Comparison of ENCODE assay signal across 8 cellular contexts in genomic region chr3:190862209-190863118, GRCh38. TPM values are rescaled to one million over a fixed set of nuclear protein-coding genes. Genes with fewer than 3 reads are reported as not detected.
DNase-seq lines count a peak whose midpoint lies in the region; ATAC-seq and TF ChIP-seq lines count a peak whose summit lies in the region.

A gene with protein sequence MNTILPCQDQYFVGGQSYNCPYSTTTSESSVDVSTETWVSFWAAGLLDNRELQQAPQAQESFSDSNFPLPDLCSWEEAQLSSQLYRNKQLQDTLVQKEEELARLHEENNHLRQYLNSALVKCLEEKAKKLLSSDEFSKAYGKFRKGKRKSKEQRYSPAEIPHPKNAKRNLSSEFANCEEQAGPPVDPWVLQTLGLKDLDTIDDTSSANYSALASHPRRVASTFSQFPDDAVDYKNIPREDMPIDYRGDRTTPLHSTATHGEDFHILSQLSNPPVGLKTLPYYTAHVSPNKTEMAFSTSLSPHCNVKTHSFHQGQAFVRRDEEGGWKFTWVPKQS (minus strand): TSS chr3:190862694. CDS start chr3:190862615, 79 bp downstream.

- WGBS in adrenal gland, 4 donors: 4 to 18% (median 9%) methylated on average over 11 to 58 of the region's 58 CpGs

- TF ChIP-seq CTCF in 22Rv1 (IDR thresholded peaks at IDR 0.05) (no peak), adrenal gland (IDR thresholded peaks at IDR 0.05) (no peak), osteocyte (IDR thresholded peaks at IDR 0.05) (no peak), vagina (IDR thresholded peaks at IDR 0.05) (no peak)

- H3K9me3 Mint-ChIP-seq in osteocyte (ENCODE audit: unreplicated experiment): no peaks in the 10 kb centered on the region

- DNase-seq in NOMO-1 (lab: John Stamatoyannopoulos, UW; ENCODE audit: unreplicated experiment in 2 of 2) (peak; percentile 62 to 72), adrenal gland (peak; percentile 54 to 90 (median 77)), cardiac septum (ENCODE audit: low spot score) (peak; percentile 93), osteocyte (ENCODE audit: extremely low spot score, unreplicated experiment) (peak; percentile 90), vagina (ENCODE audit: extremely low spot score in 2 of 2) (peak in 1 of 2 donors; percentile 87)

- H3K27me3 ChIP-seq in adrenal gland: no peaks in the 10 kb centered on the region
- no peaks in the 10 kb centered on the region for H3K27me3 ChIP-seq in vagina

- H3K4me3 ChIP-seq in adrenal gland: peak within 1 kb of the TSS in 2 of 4 donors; percentile 12 to 83
- peak within 1 kb of the TSS; percentile 56 to 79 for H3K4me3 ChIP-seq in vagina

- H3K9me3 ChIP-seq in adrenal gland (replicated peaks in 1 of 3) (no peaks in the 10 kb centered on the region), vagina (no peaks in the 10 kb centered on the region)

- peak within 1 kb of the TSS; percentile 19 for H3K27ac Mint-ChIP-seq in osteocyte (ENCODE audit: unreplicated experiment)

- ATAC-seq in GM18498 (IDR thresholded peaks at IDR 0.05; ENCODE audit: unreplicated experiment): peak; percentile 95
- ATAC-seq in HG02885 (IDR thresholded peaks at IDR 0.05; ENCODE audit: poor library complexity, unreplicated experiment): peak; percentile 98

- H3K27ac ChIP-seq in 22Rv1: peak within 1 kb of the TSS; percentile 40
- H3K27ac ChIP-seq in adrenal gland: peak within 1 kb of the TSS in 1 of 5 donors; percentile 55
- peak within 1 kb of the TSS; percentile 53 for H3K27ac ChIP-seq in vagina

- TF ChIP-seq POLR2A in adrenal gland (IDR thresholded peaks at IDR 0.05): peak; percentile 19 to 57
- peak in 1 of 2 donors; percentile 33 for TF ChIP-seq POLR2A in vagina (IDR thresholded peaks at IDR 0.05)

- intact Hi-C loops in adrenal gland (cut with DNase I): no loop called here
- intact Hi-C loops in cardiac septum (cut with DNase I): no loop called here
- intact Hi-C loops in vagina (cut with DNase I): no loop called here

- peaks cover 75% of the 10 kb centered on the region for H3K27me3 Mint-ChIP-seq in osteocyte (ENCODE audit: unreplicated experiment)

- peaks cover 7% of the 10 kb centered on the region for H3K4me1 Mint-ChIP-seq in osteocyte (ENCODE audit: unreplicated experiment)

- H3K4me3 Mint-ChIP-seq in osteocyte (ENCODE audit: unreplicated experiment): peak within 1 kb of the TSS; percentile 79

- peaks cover 0 to 7% of the 10 kb centered on the region in 2 donors for H3K4me1 ChIP-seq in adrenal gland (replicated peaks in 1 of 2)
- H3K4me1 ChIP-seq in vagina: no peaks in the 10 kb centered on the region

- no peaks in the 10 kb centered on the region for H3K36me3 ChIP-seq in adrenal gland (replicated peaks in 1 of 2)
- no peaks in the 10 kb centered on the region for H3K36me3 ChIP-seq in vagina

- no peaks in the 10 kb centered on the region for H3K36me3 Mint-ChIP-seq in osteocyte (ENCODE audit: unreplicated experiment)

RNA-seq across cellular contexts. Expression of the gene that starts here (rescaled TPM):
- total RNA-seq in adrenal gland (not detected), cardiac septum (0.19 TPM), osteocyte (2.2 and 2.8 TPM in 2 replicates), vagina (0.25 TPM)
- polyA plus RNA-seq in adrenal gland: under 1 TPM in 1 of 3 donors, not detected in 2; 0.18 TPM

Comparison
In these comparisons a context has a peak if more than half of its experiments do, and no peak if none do; other contexts are left out.
1. Peak in DNase-seq in adrenal gland; RNA of the gene not detected or under 1 TPM.
2. Peak in DNase-seq in cardiac septum; RNA of the gene not detected or under 1 TPM.